ENCODE assay signal across 8 cellular contexts in genomic region chr19:18282021-18282787, GRCh38. TPM values are rescaled to one million over a fixed set of nuclear protein-coding genes. Genes with fewer than 3 reads are reported as not detected.
A peak's percentile ranks its signal among the peaks of the same experiment; 100 is the strongest.
DNase-seq lines count a peak whose midpoint lies in the region; ATAC-seq and TF ChIP-seq lines count a peak whose summit lies in the region.

No MANE protein-coding gene starts in this region.

- H3K79me2 ChIP-seq in trophoblast cell (ENCODE audit: control insufficient read depth, insufficient read depth, low read length, poor library complexity) = peaks cover 35% of the 10 kb centered on the region

- H3K4me2 ChIP-seq in trophoblast cell (ENCODE audit: low read length) = peak overlapping the region; percentile 86

- peak overlapping the region; percentile 82 for H4K8ac ChIP-seq in trophoblast cell (ENCODE audit: low read depth, low read length)

- peak overlapping the region; percentile 94 for H2BK120ac ChIP-seq in trophoblast cell (ENCODE audit: insufficient read depth, low read length, poor library complexity)

- peak overlapping the region; percentile 32 for H2AFZ ChIP-seq in trophoblast cell (ENCODE audit: insufficient read depth, low read length, poor library complexity)

- peak; percentile 53 for DNase-seq in NCI-H2227 treated with DMSO at 0.1 percent for 48 hours (lab: John Stamatoyannopoulos, UW)
- no peak for DNase-seq in NCI-H2227 (lab: John Stamatoyannopoulos, UW; ENCODE audit: unreplicated experiment)
- DNase-seq in Jurkat, Clone E6-1 (ENCODE audit: low read depth, low spot score) = no peak
- DNase-seq in activated CD8-positive, alpha-beta memory T cell treated with anti-CD3 and anti-CD28 coated beads, Interleukin-2, amount 10 ng/mL, durations not matched to agents 7 days and 5 days = peak; percentile 65
- DNase-seq in foreskin keratinocyte = peak; percentile 37 to 60
- no peak for DNase-seq in trophoblast cell
- DNase-seq in G401 (ENCODE audit: low spot score) = no peak

- H2BK12ac ChIP-seq in trophoblast cell (ENCODE audit: low read length) = peak overlapping the region; percentile 94

- peak overlapping the region; percentile 70 for H3K4me3 ChIP-seq in Jurkat, Clone E6-1 (ENCODE audit: low read length)
- peak overlapping the region; percentile 56 for H3K4me3 ChIP-seq in trophoblast cell (ENCODE audit: low read depth, low read length)

- peak; percentile 47 for TF ChIP-seq CTCF in foreskin keratinocyte (conservative IDR thresholded peaks at IDR 0.05)

- peak overlapping the region; percentile 92 for H2BK5ac ChIP-seq in trophoblast cell (ENCODE audit: low read depth, low read length, poor library complexity)

- CTCF ChIA-PET in activated CD8-positive, alpha-beta memory T cell treated with anti-CD3 and anti-CD28 coated beads, Interleukin-2, amount 10 ng/mL, durations not matched to agents 7 days and 5 days (lab: Charles Lee) = interaction anchor here (0.6 to 10.1 kb wide), 7 partner anchors 10 to 132 kb away, joined by 3 to 399 read pairs (median 161); partner anchors contain the start of genes LSM4 and SSBP4

- H3K9me3 Mint-ChIP-seq in activated CD8-positive, alpha-beta memory T cell treated with anti-CD3 and anti-CD28 coated beads, Interleukin-2, amount 10 ng/mL, durations not matched to agents 7 days and 5 days (ENCODE audit: low read depth) = no peaks in the 10 kb centered on the region

- peak; percentile 45 for ATAC-seq in activated CD8-positive, alpha-beta memory T cell treated with anti-CD3 and anti-CD28 coated beads, Interleukin-2, amount 10 ng/mL, durations not matched to agents 7 days and 5 days
- ATAC-seq in foreskin keratinocyte (no peak), GM18520 (IDR thresholded peaks at IDR 0.05; ENCODE audit: unreplicated experiment) (no peak)

- H3K27me3 ChIP-seq in foreskin keratinocyte (no peaks in the 10 kb centered on the region), trophoblast cell (ENCODE audit: insufficient read depth, low read length) (no peaks in the 10 kb centered on the region)

- H3K23ac ChIP-seq in trophoblast cell (ENCODE audit: low read length) = no peak overlapping the region

- H3K27ac ChIP-seq in foreskin keratinocyte (peak overlapping the region; percentile 100), trophoblast cell (ENCODE audit: low read depth, low read length) (peak overlapping the region; percentile 100)

- peak overlapping the region; percentile 87 for H3K4ac ChIP-seq in trophoblast cell (ENCODE audit: low read depth, low read length)

- peak overlapping the region; percentile 97 for H2AK5ac ChIP-seq in trophoblast cell (ENCODE audit: low read length)

- in situ Hi-C loops in G401 (cut with HindIII; ENCODE audit: low sequenced_read_pairs) = no loop called here

- no peaks in the 10 kb centered on the region for H3K9me3 ChIP-seq in trophoblast cell (ENCODE audit: insufficient read depth, low read depth, low read length)

- H3K79me1 ChIP-seq in trophoblast cell (ENCODE audit: low read length) = peaks cover 38% of the 10 kb centered on the region

- peak overlapping the region; percentile 94 for H3K18ac ChIP-seq in trophoblast cell (ENCODE audit: low read length)

- peak overlapping the region; percentile 88 for H4K12ac ChIP-seq in trophoblast cell (ENCODE audit: low read depth, low read length)

- peaks cover 10% of the 10 kb centered on the region for H3K4me1 ChIP-seq in foreskin keratinocyte
- H3K4me1 ChIP-seq in trophoblast cell (ENCODE audit: control insufficient read depth in 1 of 2, insufficient read depth in 2 of 2, low read length in 2 of 2) = peaks cover 26 to 27% of the 10 kb centered on the region in 2 experiments

- peaks cover 59% of the 10 kb centered on the region for H3K4me1 Mint-ChIP-seq in activated CD8-positive, alpha-beta memory T cell treated with anti-CD3 and anti-CD28 coated beads, Interleukin-2, amount 10 ng/mL, durations not matched to agents 7 days and 5 days

- H3K36me3 Mint-ChIP-seq in activated CD8-positive, alpha-beta memory T cell treated with anti-CD3 and anti-CD28 coated beads, Interleukin-2, amount 10 ng/mL, durations not matched to agents 7 days and 5 days = peaks cover 35% of the 10 kb centered on the region

- H3K4me3 Mint-ChIP-seq in activated CD8-positive, alpha-beta memory T cell treated with anti-CD3 and anti-CD28 coated beads, Interleukin-2, amount 10 ng/mL, durations not matched to agents 7 days and 5 days = peak overlapping the region; percentile 72

- no peaks in the 10 kb centered on the region for H3K27me3 Mint-ChIP-seq in activated CD8-positive, alpha-beta memory T cell treated with anti-CD3 and anti-CD28 coated beads, Interleukin-2, amount 10 ng/mL, durations not matched to agents 7 days and 5 days

- WGBS in trophoblast cell (ENCODE audit: extremely low coverage, insufficient coverage, insufficient read length) = no CpG with 5 or more reads among the region's 27 CpGs

- H3K14ac ChIP-seq in trophoblast cell (ENCODE audit: low read length) = peak overlapping the region; percentile 91

- peak overlapping the region; percentile 97 for H4K91ac ChIP-seq in trophoblast cell (ENCODE audit: low read depth, low read length)

- peak overlapping the region; percentile 86 for H3K9ac ChIP-seq in trophoblast cell (ENCODE audit: low read length)

- peaks cover 15 to 20% of the 10 kb centered on the region in 2 experiments for H3K36me3 ChIP-seq in trophoblast cell (ENCODE audit: control insufficient read depth in 1 of 2, insufficient read depth in 2 of 2, low read length in 2 of 2)

- peak overlapping the region; percentile 93 for H3K27ac Mint-ChIP-seq in activated CD8-positive, alpha-beta memory T cell treated with anti-CD3 and anti-CD28 coated beads, Interleukin-2, amount 10 ng/mL, durations not matched to agents 7 days and 5 days

RNA-seq across cellular contexts. Expression of gene JUND, which starts 0.8 kb away (rescaled TPM):
- polyA plus RNA-seq in Jurkat, Clone E6-1 (2012; ENCODE audit: insufficient read depth, insufficient read length) = 45.1 TPM
- 100 to 1,000 TPM; 498 to 501 TPM for total RNA-seq in activated CD8-positive, alpha-beta memory T cell treated with anti-CD3 and anti-CD28 coated beads, Interleukin-2, amount 10 ng/mL, durations not matched to agents 7 days and 5 days
- 35.0 and 36.9 TPM in 2 replicates for total RNA-seq in foreskin keratinocyte
- polyA plus RNA-seq in foreskin keratinocyte = 47.1 and 47.7 TPM in 2 replicates
- 224 and 256 TPM in 2 replicates for polyA plus RNA-seq in trophoblast cell (2013)
- total RNA-seq in G401 (2014; rRNA removed; shearing (Covaris generic)) = 263 and 286 TPM in 2 replicates

RNA-seq across cellular contexts. Expression of gene IQCN, which starts 8.0 kb away (rescaled TPM):
- polyA plus RNA-seq in Jurkat, Clone E6-1 (2012; ENCODE audit: insufficient read depth, insufficient read length) = 0.70 TPM
- total RNA-seq in activated CD8-positive, alpha-beta memory T cell treated with anti-CD3 and anti-CD28 coated beads, Interleukin-2, amount 10 ng/mL, durations not matched to agents 7 days and 5 days = 1 to 10 TPM; 2.2 to 3.1 TPM
- 0.03 and 0.04 TPM in 2 replicates for total RNA-seq in foreskin keratinocyte
- polyA plus RNA-seq in foreskin keratinocyte = not detected in 2 replicates
- polyA plus RNA-seq in trophoblast cell (2013) = 1.7 and 1.8 TPM in 2 replicates
- 0.37 and 0.47 TPM in 2 replicates for total RNA-seq in G401 (2014; rRNA removed; shearing (Covaris generic))

RNA-seq across cellular contexts. Expression of gene LSM4, which starts 40.7 kb away (rescaled TPM):
- 353 TPM for polyA plus RNA-seq in Jurkat, Clone E6-1 (2012; ENCODE audit: insufficient read depth, insufficient read length)
- 100 to 1,000 TPM; 209 to 236 TPM for total RNA-seq in activated CD8-positive, alpha-beta memory T cell treated with anti-CD3 and anti-CD28 coated beads, Interleukin-2, amount 10 ng/mL, durations not matched to agents 7 days and 5 days
- 234 and 242 TPM in 2 replicates for total RNA-seq in foreskin keratinocyte
- 365 and 374 TPM in 2 replicates for polyA plus RNA-seq in foreskin keratinocyte
- polyA plus RNA-seq in trophoblast cell (2013) = 216 and 223 TPM in 2 replicates
- 539 and 749 TPM in 2 replicates for total RNA-seq in G401 (2014; rRNA removed; shearing (Covaris generic))

RNA-seq across cellular contexts. Expression of gene PDE4C, which starts 56.0 kb away (rescaled TPM):
- not detected for polyA plus RNA-seq in Jurkat, Clone E6-1 (2012; ENCODE audit: insufficient read depth, insufficient read length)
- under 1 TPM; 0.14 to 0.23 TPM for total RNA-seq in activated CD8-positive, alpha-beta memory T cell treated with anti-CD3 and anti-CD28 coated beads, Interleukin-2, amount 10 ng/mL, durations not matched to agents 7 days and 5 days
- not detected in 2 replicates for total RNA-seq in foreskin keratinocyte
- not detected in 2 replicates for polyA plus RNA-seq in foreskin keratinocyte
- polyA plus RNA-seq in trophoblast cell (2013) = 0.38 and 0.60 TPM in 2 replicates
- 11.1 and 17.0 TPM in 2 replicates for total RNA-seq in G401 (2014; rRNA removed; shearing (Covaris generic))

RNA-seq across cellular contexts. Expression of gene PGPEP1, which starts 58.2 kb away (rescaled TPM):
- polyA plus RNA-seq in Jurkat, Clone E6-1 (2012; ENCODE audit: insufficient read depth, insufficient read length) = 7.1 TPM
- total RNA-seq in activated CD8-positive, alpha-beta memory T cell treated with anti-CD3 and anti-CD28 coated beads, Interleukin-2, amount 10 ng/mL, durations not matched to agents 7 days and 5 days = 10 to 100 TPM; 35.5 to 44.7 TPM
- total RNA-seq in foreskin keratinocyte = 4.5 and 6.4 TPM in 2 replicates
- 2.9 and 4.2 TPM in 2 replicates for polyA plus RNA-seq in foreskin keratinocyte
- 46.5 and 56.5 TPM in 2 replicates for polyA plus RNA-seq in trophoblast cell (2013)
- 6.5 and 14.1 TPM in 2 replicates for total RNA-seq in G401 (2014; rRNA removed; shearing (Covaris generic))

Comparison
In these comparisons a context has a peak if more than half of its experiments do, and no peak if none do; other contexts are left out.
1. DNase-seq: peak in NCI-H2227 treated with DMSO at 0.1 percent for 48 hours (single experiment), activated CD8-positive, alpha-beta memory T cell treated with anti-CD3 and anti-CD28 coated beads, Interleukin-2, amount 10 ng/mL, durations not matched to agents 7 days and 5 days (single experiment) and foreskin keratinocyte (2 of 2); none in NCI-H2227 (single experiment), Jurkat, Clone E6-1 (single experiment), trophoblast cell (0 of 2) and G401 (single experiment).